Comparison of ENCODE assay signal across 18 cellular contexts in the genomic region with DNA sequence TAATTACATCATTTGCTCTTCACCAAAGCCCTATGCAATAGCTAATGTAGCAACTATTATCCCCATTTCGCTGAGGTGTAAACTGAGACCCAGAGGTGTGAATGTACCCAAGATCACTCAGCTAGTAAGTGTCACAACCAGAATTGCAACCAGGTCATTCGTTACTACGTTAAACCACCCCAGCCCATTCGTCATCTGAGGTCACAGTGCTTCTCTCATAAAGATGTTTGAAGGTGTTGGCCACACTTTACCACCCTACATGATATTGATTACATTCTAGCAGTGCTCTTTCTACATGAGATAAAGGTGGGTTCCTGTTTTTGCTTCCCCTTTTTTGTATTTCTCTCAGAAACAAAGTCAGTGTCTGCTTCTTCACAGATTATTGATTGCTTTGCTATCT.
A peak's percentile ranks its signal among the peaks of the same experiment; 100 is the strongest.
DNase-seq lines count a peak whose midpoint lies in the region; ATAC-seq and TF ChIP-seq lines count a peak whose summit lies in the region.
"Had no signal": no experiment of that assay in that cellular context is flagged by ENCODE, and none has a peak within 500 bp of the region (broad histone marks: within the 10 kb centered on the region; RNA-seq: fewer than 3 reads in every experiment).

No MANE protein-coding gene starts in this region.

- intact Hi-C loops in CD4-positive, alpha-beta T cell (cut with DNase I, micrococcal nuclease), result no loop called here

- no peaks in the 10 kb centered on the region for H3K9me3 Mint-ChIP-seq in memory B cell
- peaks cover 4% of the 10 kb centered on the region for H3K9me3 Mint-ChIP-seq in CD4-positive, alpha-beta T cell

- POLR2A ChIA-PET in CD4-positive, alpha-beta T cell (lab: Charles Lee), result interaction anchor here (0.6 kb wide), 2 partner anchors 20 to 79 kb away, joined by 3 to 4 read pairs; no protein-coding TSS in a partner anchor

- H3K27ac ChIP-seq in CD4-positive, alpha-beta T cell (ENCODE audit: low read depth, low read length), result no peak overlapping the region
- H3K27ac ChIP-seq: C4-2B, KMS-11, RWPE1 had no signal

- H3K4me3 Mint-ChIP-seq in memory B cell, result no peak overlapping the region
- H3K4me3 Mint-ChIP-seq in CD4-positive, alpha-beta T cell, result no peak overlapping the region

- peaks cover 1% of the 10 kb centered on the region for H3K36me3 Mint-ChIP-seq in memory B cell
- H3K36me3 Mint-ChIP-seq in CD4-positive, alpha-beta T cell (ENCODE audit: low read depth), result no peaks in the 10 kb centered on the region

- peak overlapping the region; percentile 0 for H3K27ac Mint-ChIP-seq in memory B cell
- no peak overlapping the region for H3K27ac Mint-ChIP-seq in CD4-positive, alpha-beta T cell

- H3K4me1 Mint-ChIP-seq in memory B cell, result peaks cover 37% of the 10 kb centered on the region
- peaks cover 15% of the 10 kb centered on the region for H3K4me1 Mint-ChIP-seq in CD4-positive, alpha-beta T cell (ENCODE audit: low read depth)

- CTCF ChIA-PET in CD4-positive, alpha-beta T cell (lab: Charles Lee), result no interaction called here

- H3K9me3 ChIP-seq in CD4-positive, alpha-beta T cell (ENCODE audit: control insufficient read depth, low read length), result no peaks in the 10 kb centered on the region

- H3K27me3 ChIP-seq in CD4-positive, alpha-beta T cell (ENCODE audit: control insufficient read depth, insufficient read depth, low read length), result no peaks in the 10 kb centered on the region

- DNase-seq in SIG-M5 treated with dmso at 0.1 percent for 504 hours (lab: John Stamatoyannopoulos, UW; ENCODE audit: unreplicated experiment), result peak; percentile 37
- no peak for DNase-seq in SIG-M5 (lab: John Stamatoyannopoulos, UW)
- DNase-seq in SKM-1 treated with dmso at 0.1 percent for 144 hours (lab: John Stamatoyannopoulos, UW; ENCODE audit: unreplicated experiment), result peak; percentile 67
- peak in 1 of 2 donors; percentile 14 for DNase-seq in memory B cell (ENCODE audit: low spot score in 2 of 2)
- DNase-seq in DMS53 (lab: John Stamatoyannopoulos, UW), result no peak
- no peak for DNase-seq in GOT3 (lab: John Stamatoyannopoulos, UW)
- no peak for DNase-seq in CD4-positive, alpha-beta T cell
- no peak for DNase-seq in islet precursor cell
- DNase-seq: COR-L47, DMS79, NCI-H1417, NCI-H1930, NCI-H2171 treated with DMSO at 0.1 percent for 48 hours, NCI-H774 had no signal

- TF ChIP-seq CTCF in CD4-positive, alpha-beta T cell (IDR thresholded peaks at IDR 0.05), result no peak

- H3K27me3 Mint-ChIP-seq in memory B cell, result no peaks in the 10 kb centered on the region
- no peaks in the 10 kb centered on the region for H3K27me3 Mint-ChIP-seq in CD4-positive, alpha-beta T cell

- peak; percentile 77 for ATAC-seq in memory B cell (ENCODE audit: low read depth)
- no peak for ATAC-seq in CD4-positive, alpha-beta T cell (ENCODE audit: poor library complexity)
- ATAC-seq: HCT116 had no signal

Comparison
In these comparisons a context has a peak if more than half of its experiments do, and no peak if none do; other contexts are left out.
1. DNase-seq: peak in SIG-M5 treated with dmso at 0.1 percent for 504 hours (single experiment) and SKM-1 treated with dmso at 0.1 percent for 144 hours (single experiment); none in SIG-M5 (single experiment), DMS53 (single experiment), GOT3 (single experiment), CD4-positive, alpha-beta T cell (0 of 10) and islet precursor cell (single experiment).